12 cellular contexts compared by ENCODE assay signal in the genomic region with DNA sequence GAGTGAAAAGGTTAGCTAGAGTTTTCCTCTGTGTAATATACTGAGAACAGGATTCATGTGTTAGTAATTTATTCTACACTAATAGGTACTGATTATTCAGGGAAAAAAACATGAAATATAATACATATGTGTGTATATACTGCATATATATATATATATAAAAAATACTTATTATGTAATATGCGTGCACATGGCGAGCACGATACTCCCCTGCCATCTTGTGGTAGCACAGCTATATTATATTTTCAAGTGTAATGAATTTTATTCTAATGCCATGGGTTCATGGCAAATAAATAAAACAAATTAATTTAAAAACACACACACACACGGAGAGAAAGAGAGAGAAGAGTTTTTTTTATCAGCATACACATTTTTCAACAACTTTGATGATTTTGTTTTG.
DNase-seq lines count a peak whose midpoint lies in the region; ATAC-seq and TF ChIP-seq lines count a peak whose summit lies in the region.
"Had no signal": no experiment of that assay in that cellular context is flagged by ENCODE, and none has a peak within 500 bp of the region (broad histone marks: within the 10 kb centered on the region; RNA-seq: fewer than 3 reads in every experiment).

No MANE protein-coding gene starts in this region.

- H3K4me1 Mint-ChIP-seq in chondrocyte (ENCODE audit: low read depth), result no peaks in the 10 kb centered on the region
- no peaks in the 10 kb centered on the region for H3K4me1 Mint-ChIP-seq in CD8-positive, alpha-beta memory T cell
- no peaks in the 10 kb centered on the region for H3K4me1 Mint-ChIP-seq in Caco-2 (ENCODE audit: low read depth, unreplicated experiment)
- H3K4me1 Mint-ChIP-seq: CD4-positive, CD25-positive, alpha-beta regulatory T cell had no signal

- H3K27me3 ChIP-seq in psoas muscle (ENCODE audit: insufficient read depth in 3 of 3, low read length in 2 of 3) (no peaks in the 10 kb centered on the region), Caco-2 (replicated peaks; ENCODE audit: control insufficient read depth, insufficient read depth, low read length) (no peaks in the 10 kb centered on the region)
- H3K27me3 ChIP-seq in CD8-positive, alpha-beta memory T cell (ENCODE audit: insufficient read depth, low read length, poor library complexity, severe bottlenecking), result no peaks in the 10 kb centered on the region

- ATAC-seq in psoas muscle (no peak), GM18861 (IDR thresholded peaks at IDR 0.05; ENCODE audit: unreplicated experiment) (no peak)
- ATAC-seq: left ventricle myocardium superior had no signal

- H3K27ac Mint-ChIP-seq in chondrocyte (ENCODE audit: unreplicated experiment) (no peak overlapping the region), Caco-2 (ENCODE audit: unreplicated experiment) (no peak overlapping the region)
- no peak overlapping the region for H3K27ac Mint-ChIP-seq in CD8-positive, alpha-beta memory T cell
- H3K27ac Mint-ChIP-seq: CD4-positive, CD25-positive, alpha-beta regulatory T cell; stimulated activated naive CD8-positive, alpha-beta T cell treated with anti-CD3 and anti-CD28 coated beads, Interleukin-15, Interleukin-2, amounts not matched to agents 100 ng/mL and 50 ng/mL, for 24 hours had no signal

- WGBS in psoas muscle, 3 donors, result 37 to 52% (median 41%) methylated on average over 4 of the region's 4 CpGs

- H3K4me3 ChIP-seq in psoas muscle (no peak overlapping the region), Caco-2 (ENCODE audit: low read depth, low read length) (no peak overlapping the region)
- no peak overlapping the region for H3K4me3 ChIP-seq in CD8-positive, alpha-beta memory T cell (ENCODE audit: low read length)

- no peaks in the 10 kb centered on the region for H3K4me1 ChIP-seq in psoas muscle
- H3K4me1 ChIP-seq in CD8-positive, alpha-beta memory T cell (ENCODE audit: insufficient read depth, low read length), result no peaks in the 10 kb centered on the region
- no peaks in the 10 kb centered on the region for H3K4me1 ChIP-seq in Caco-2

- CTCF ChIA-PET in CD8-positive, alpha-beta memory T cell (lab: Charles Lee), result no interaction called here
- CTCF ChIA-PET in Caco-2 (lab: Charles Lee), result no interaction called here

- H3K27ac ChIP-seq in psoas muscle, result no peak overlapping the region
- no peak overlapping the region for H3K27ac ChIP-seq in CD8-positive, alpha-beta memory T cell (ENCODE audit: low read depth, low read length)

- H3K9me3 ChIP-seq in psoas muscle (no peaks in the 10 kb centered on the region), Caco-2 (no peaks in the 10 kb centered on the region)
- no peaks in the 10 kb centered on the region for H3K9me3 ChIP-seq in CD8-positive, alpha-beta memory T cell (ENCODE audit: low read length)

- no peaks in the 10 kb centered on the region for H3K36me3 Mint-ChIP-seq in chondrocyte (ENCODE audit: low read depth)
- H3K36me3 Mint-ChIP-seq in CD8-positive, alpha-beta memory T cell, result no peaks in the 10 kb centered on the region
- no peaks in the 10 kb centered on the region for H3K36me3 Mint-ChIP-seq in Caco-2 (ENCODE audit: insufficient read depth, unreplicated experiment)
- H3K36me3 Mint-ChIP-seq: CD4-positive, CD25-positive, alpha-beta regulatory T cell had no signal

- peak; percentile 1 for DNase-seq in SIG-M5 treated with dmso at 0.1 percent for 504 hours (lab: John Stamatoyannopoulos, UW; ENCODE audit: unreplicated experiment)
- DNase-seq in SIG-M5 (lab: John Stamatoyannopoulos, UW), result no peak
- peak; percentile 9 for DNase-seq in NAMALWA (ENCODE audit: low spot score)
- DNase-seq in chondrocyte (ENCODE audit: low spot score), result no peak
- no peak for DNase-seq in psoas muscle
- no peak for DNase-seq in CD8-positive, alpha-beta memory T cell
- no peak for DNase-seq in Caco-2
- DNase-seq: CD4-positive, CD25-positive, alpha-beta regulatory T cell; left ventricle myocardium superior; NCI-H2081 treated with DMSO at 0.1 percent for 48 hours had no signal

- peaks cover 4% of the 10 kb centered on the region for H3K27me3 Mint-ChIP-seq in chondrocyte (ENCODE audit: low read depth)
- no peaks in the 10 kb centered on the region for H3K27me3 Mint-ChIP-seq in CD8-positive, alpha-beta memory T cell
- peaks cover 21% of the 10 kb centered on the region for H3K27me3 Mint-ChIP-seq in Caco-2 (ENCODE audit: insufficient read depth, unreplicated experiment)
- H3K27me3 Mint-ChIP-seq: CD4-positive, CD25-positive, alpha-beta regulatory T cell; stimulated activated naive CD8-positive, alpha-beta T cell treated with anti-CD3 and anti-CD28 coated beads, Interleukin-15, Interleukin-2, amounts not matched to agents 100 ng/mL and 50 ng/mL, for 24 hours had no signal

- H3K4me3 Mint-ChIP-seq in chondrocyte (ENCODE audit: unreplicated experiment), result no peak overlapping the region
- H3K4me3 Mint-ChIP-seq in CD8-positive, alpha-beta memory T cell, result no peak overlapping the region
- H3K4me3 Mint-ChIP-seq in Caco-2 (ENCODE audit: unreplicated experiment), result no peak overlapping the region
- H3K4me3 Mint-ChIP-seq: CD4-positive, CD25-positive, alpha-beta regulatory T cell; stimulated activated naive CD8-positive, alpha-beta T cell treated with anti-CD3 and anti-CD28 coated beads, Interleukin-15, Interleukin-2, amounts not matched to agents 100 ng/mL and 50 ng/mL, for 24 hours had no signal

- BruUV-seq in Caco-2 (replicated peaks; lab: Mats Ljungman, UMichigan), result no TSS peak

- POLR2A ChIA-PET in CD8-positive, alpha-beta memory T cell (lab: Charles Lee), result no interaction called here
- POLR2A ChIA-PET in Caco-2 (lab: Charles Lee), result interaction anchor here (0.6 kb wide), 2 partner anchors 1059 to 1485 kb away, joined by 3 to 5 read pairs; no protein-coding TSS in a partner anchor

- TF ChIP-seq CTCF in chondrocyte (IDR thresholded peaks at IDR 0.05) (peak; percentile 74), psoas muscle (IDR thresholded peaks at IDR 0.05) (peak; percentile 36), Caco-2 (IDR thresholded peaks at IDR 0.05; ENCODE audit: insufficient read depth in 1 of 2, low read depth in 1 of 2, low read length in 1 of 2, severe bottlenecking in 1 of 2, unreplicated experiment in 1 of 2) (no peak)

- intact Hi-C loops in psoas muscle (cut with DNase I) (loop anchor here in 1 of 2 donors (10.0 kb wide), 2 partner anchors 445 to 1065 kb away; no protein-coding TSS in a partner anchor), Caco-2 (cut with micrococcal nuclease; ENCODE audit: unreplicated experiment) (no loop called here)

- H3K9me3 Mint-ChIP-seq in chondrocyte (ENCODE audit: low read depth), result no peaks in the 10 kb centered on the region
- peaks cover 0 to 2% (median 0%) of the 10 kb centered on the region in 5 donors for H3K9me3 Mint-ChIP-seq in CD8-positive, alpha-beta memory T cell
- no peaks in the 10 kb centered on the region for H3K9me3 Mint-ChIP-seq in Caco-2 (ENCODE audit: unreplicated experiment)
- H3K9me3 Mint-ChIP-seq: stimulated activated naive CD8-positive, alpha-beta T cell treated with anti-CD3 and anti-CD28 coated beads, Interleukin-15, Interleukin-2, amounts not matched to agents 100 ng/mL and 50 ng/mL, for 24 hours had no signal

- no peaks in the 10 kb centered on the region for H3K36me3 ChIP-seq in psoas muscle (ENCODE audit: insufficient read depth in 1 of 2, low read depth in 1 of 2)
- no peaks in the 10 kb centered on the region for H3K36me3 ChIP-seq in CD8-positive, alpha-beta memory T cell (ENCODE audit: insufficient read depth, low read length)
- H3K36me3 ChIP-seq in Caco-2 (ENCODE audit: control insufficient read depth, insufficient read depth, low read length), result no peaks in the 10 kb centered on the region

Comparison
In these comparisons a context has a peak if more than half of its experiments do, and no peak if none do; other contexts are left out.
1. DNase-seq: peak in SIG-M5 treated with dmso at 0.1 percent for 504 hours (single experiment) and NAMALWA (single experiment); none in SIG-M5 (single experiment), chondrocyte (single experiment), psoas muscle (0 of 2), CD8-positive, alpha-beta memory T cell (0 of 5) and Caco-2 (0 of 2).
2. CTCF ChIP-seq: peak in chondrocyte (single experiment) and psoas muscle (single experiment); none in Caco-2 (0 of 2).